ENCODE assay signal across 1 cellular context in genomic region chr7:29471444-29472138, GRCh38.
TF ChIP-seq lines count a peak whose summit lies in the region.

No MANE protein-coding gene starts in this region.

TF ChIP-seq in HepG2, 621 proteins besides CTCF, POLR2A, EP300 and RAD21 (continued from another document):
- TF ChIP-seq ZNF501 (CRISPR knock-in tag; IDR thresholded peaks at IDR 0.05) (no peak), TIGD3 (CRISPR knock-in tag; IDR thresholded peaks at IDR 0.05; ENCODE audit: borderline replicate concordance) (no peak), RARG (CRISPR knock-in tag; IDR thresholded peaks at IDR 0.05; ENCODE audit: low read depth) (no peak), PHF5A (CRISPR knock-in tag; IDR thresholded peaks at IDR 0.05; ENCODE audit: low read depth, unreplicated experiment) (no peak), SIN3B (IDR thresholded peaks at IDR 0.05; ENCODE audit: low read length) (no peak), KLF13 (CRISPR knock-in tag; IDR thresholded peaks at IDR 0.05) (no peak), ZNF441 (CRISPR knock-in tag; IDR thresholded peaks at IDR 0.05; ENCODE audit: borderline replicate concordance) (no peak), YEATS4 (CRISPR knock-in tag; IDR thresholded peaks at IDR 0.05; ENCODE audit: borderline replicate concordance) (no peak), ZMAT3 (CRISPR knock-in tag; conservative IDR thresholded peaks at IDR 0.05) (no peak), PCBP2 (optimal IDR thresholded peaks at IDR 0.05; ENCODE audit: low read depth, low read length, poor library complexity, severe bottlenecking) (no peak), FOXP1 (IDR thresholded peaks at IDR 0.05) (no peak), FOXP1 (CRISPR knock-in tag; IDR thresholded peaks at IDR 0.05) (peak; percentile 40; the same call in 1 of the 2 replicates), RELA (CRISPR knock-in tag; IDR thresholded peaks at IDR 0.05) (no peak), MBD4 (IDR thresholded peaks at IDR 0.05; ENCODE audit: borderline replicate concordance, low read length) (no peak), KLF16 (CRISPR knock-in tag; IDR thresholded peaks at IDR 0.05) (no peak), HNRNPL (IDR thresholded peaks at IDR 0.05; ENCODE audit: low read depth, low read length) (no peak), CENPX (CRISPR knock-in tag; IDR thresholded peaks at IDR 0.05) (no peak), ZNF572 (CRISPR knock-in tag; IDR thresholded peaks at IDR 0.05) (no peak), ZNF550 (CRISPR knock-in tag; IDR thresholded peaks at IDR 0.05; ENCODE audit: borderline replicate concordance) (no peak), ZFY (CRISPR knock-in tag; IDR thresholded peaks at IDR 0.05) (no peak), SIN3A (IDR thresholded peaks at IDR 0.05; ENCODE audit: borderline replicate concordance, low read depth, low read length) (no peak), HOXA5 (CRISPR knock-in tag; IDR thresholded peaks at IDR 0.05) (no peak), ZMYM4 (CRISPR knock-in tag; IDR thresholded peaks at IDR 0.05) (no peak), SIX1 (CRISPR knock-in tag; IDR thresholded peaks at IDR 0.05; ENCODE audit: borderline replicate concordance) (no peak), ARID2 (CRISPR knock-in tag; IDR thresholded peaks at IDR 0.05; ENCODE audit: borderline replicate concordance) (no peak), ZNF138 (CRISPR knock-in tag; IDR thresholded peaks at IDR 0.05; ENCODE audit: low read depth) (no peak)
- TF ChIP-seq, protein P1, sequence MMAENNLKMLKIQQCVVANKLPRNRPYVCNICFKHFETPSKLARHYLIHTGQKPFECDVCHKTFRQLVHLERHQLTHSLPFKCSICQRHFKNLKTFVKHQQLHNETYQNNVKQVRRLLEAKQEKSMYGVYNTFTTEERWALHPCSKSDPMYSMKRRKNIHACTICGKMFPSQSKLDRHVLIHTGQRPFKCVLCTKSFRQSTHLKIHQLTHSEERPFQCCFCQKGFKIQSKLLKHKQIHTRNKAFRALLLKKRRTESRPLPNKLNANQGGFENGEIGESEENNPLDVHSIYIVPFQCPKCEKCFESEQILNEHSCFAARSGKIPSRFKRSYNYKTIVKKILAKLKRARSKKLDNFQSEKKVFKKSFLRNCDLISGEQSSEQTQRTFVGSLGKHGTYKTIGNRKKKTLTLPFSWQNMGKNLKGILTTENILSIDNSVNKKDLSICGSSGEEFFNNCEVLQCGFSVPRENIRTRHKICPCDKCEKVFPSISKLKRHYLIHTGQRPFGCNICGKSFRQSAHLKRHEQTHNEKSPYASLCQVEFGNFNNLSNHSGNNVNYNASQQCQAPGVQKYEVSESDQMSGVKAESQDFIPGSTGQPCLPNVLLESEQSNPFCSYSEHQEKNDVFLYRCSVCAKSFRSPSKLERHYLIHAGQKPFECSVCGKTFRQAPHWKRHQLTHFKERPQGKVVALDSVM (CRISPR knock-in tag; IDR thresholded peaks at IDR 0.05) = no peak
- TF ChIP-seq, protein P2, sequence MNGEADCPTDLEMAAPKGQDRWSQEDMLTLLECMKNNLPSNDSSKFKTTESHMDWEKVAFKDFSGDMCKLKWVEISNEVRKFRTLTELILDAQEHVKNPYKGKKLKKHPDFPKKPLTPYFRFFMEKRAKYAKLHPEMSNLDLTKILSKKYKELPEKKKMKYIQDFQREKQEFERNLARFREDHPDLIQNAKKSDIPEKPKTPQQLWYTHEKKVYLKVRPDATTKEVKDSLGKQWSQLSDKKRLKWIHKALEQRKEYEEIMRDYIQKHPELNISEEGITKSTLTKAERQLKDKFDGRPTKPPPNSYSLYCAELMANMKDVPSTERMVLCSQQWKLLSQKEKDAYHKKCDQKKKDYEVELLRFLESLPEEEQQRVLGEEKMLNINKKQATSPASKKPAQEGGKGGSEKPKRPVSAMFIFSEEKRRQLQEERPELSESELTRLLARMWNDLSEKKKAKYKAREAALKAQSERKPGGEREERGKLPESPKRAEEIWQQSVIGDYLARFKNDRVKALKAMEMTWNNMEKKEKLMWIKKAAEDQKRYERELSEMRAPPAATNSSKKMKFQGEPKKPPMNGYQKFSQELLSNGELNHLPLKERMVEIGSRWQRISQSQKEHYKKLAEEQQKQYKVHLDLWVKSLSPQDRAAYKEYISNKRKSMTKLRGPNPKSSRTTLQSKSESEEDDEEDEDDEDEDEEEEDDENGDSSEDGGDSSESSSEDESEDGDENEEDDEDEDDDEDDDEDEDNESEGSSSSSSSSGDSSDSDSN (CRISPR knock-in tag; IDR thresholded peaks at IDR 0.05) = no peak
